In the genomic region with DNA sequence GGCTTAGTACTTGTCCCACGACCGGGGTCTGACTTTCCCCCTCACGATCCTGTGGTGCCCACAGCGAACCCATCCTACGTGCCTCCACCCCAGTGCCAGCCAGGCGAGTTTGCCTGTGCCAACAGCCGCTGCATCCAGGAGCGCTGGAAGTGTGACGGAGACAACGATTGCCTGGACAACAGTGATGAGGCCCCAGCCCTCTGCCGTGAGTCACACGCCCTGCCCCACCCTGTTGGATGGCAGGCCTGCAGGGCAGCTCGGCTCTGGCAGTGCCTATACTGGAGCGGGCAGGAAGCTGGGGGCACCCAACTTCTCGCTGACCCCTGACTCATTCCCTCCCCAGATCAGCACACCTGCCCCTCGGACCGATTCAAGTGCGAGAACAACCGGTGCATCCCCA, we compare ENCODE assay signal across 17 cellular contexts. TPM values are rescaled to one million over a fixed set of nuclear protein-coding genes. Genes with fewer than 3 reads are reported as not detected.
DNase-seq lines count a peak whose midpoint lies in the region; ATAC-seq and TF ChIP-seq lines count a peak whose summit lies in the region.
"Had no signal": no experiment of that assay in that cellular context is flagged by ENCODE, and none has a peak within 500 bp of the region (broad histone marks: within the 10 kb centered on the region; RNA-seq: fewer than 3 reads in every experiment).

No MANE protein-coding gene starts in this region.

- H3K4me3 ChIP-seq in right cardiac atrium (ENCODE audit: low read length) (no peak overlapping the region), right atrium auricular region (no peak overlapping the region), RWPE2 (ENCODE audit: severe bottlenecking) (no peak overlapping the region), upper lobe of right lung (no peak overlapping the region)
- H3K4me3 ChIP-seq: tibial artery had no signal

- WGBS in right cardiac atrium: 88% methylated on average over 19 of the region's 19 CpGs

- H3K4me1 ChIP-seq in right cardiac atrium (ENCODE audit: control insufficient read depth, insufficient read depth, low read length): no peaks in the 10 kb centered on the region
- H3K4me1 ChIP-seq in right atrium auricular region: no peaks in the 10 kb centered on the region
- H3K4me1 ChIP-seq in RWPE2 (ENCODE audit: insufficient read depth, poor library complexity, severe bottlenecking): peaks cover 31% of the 10 kb centered on the region
- peaks cover 20% of the 10 kb centered on the region for H3K4me1 ChIP-seq in foreskin keratinocyte
- H3K4me1 ChIP-seq in upper lobe of right lung: no peaks in the 10 kb centered on the region

- ATAC-seq in right cardiac atrium (no peak), RWPE2 (ENCODE audit: low read depth) (peak; percentile 92), foreskin keratinocyte (peak; percentile 72), HG02759 (IDR thresholded peaks at IDR 0.05; ENCODE audit: unreplicated experiment) (no peak), upper lobe of right lung (no peak)
- ATAC-seq: Right ventricle myocardium inferior had no signal

- DNase-seq in right cardiac atrium (peak in 2 of 3 donors; percentile 31 to 46), right atrium auricular region (ENCODE audit: low spot score) (no peak), RWPE2 (ENCODE audit: low spot score) (peak; percentile 93), foreskin keratinocyte (peak; percentile 37 to 69), LoVo (ENCODE audit: low spot score) (no peak), upper lobe of right lung (no peak)
- no peak for DNase-seq in activated CD8-positive, alpha-beta memory T cell treated with anti-CD3 and anti-CD28 coated beads, Interleukin-2, amount 50 U/mL, for 48 hours
- DNase-seq: activated CD4-positive, alpha-beta T cell treated with anti-CD3 and anti-CD28 coated beads for 1 hour; activated naive CD4-positive, alpha-beta T cell; hippocampal formation; NCI-H2029 treated with DMSO at 0.1 percent for 48 hours; T-helper 2 cell; tibial artery had no signal

- no peak overlapping the region for H3K27ac ChIP-seq in right cardiac atrium (ENCODE audit: low read length)
- H3K27ac ChIP-seq in right atrium auricular region: no peak overlapping the region
- H3K27ac ChIP-seq in RWPE2 (ENCODE audit: poor library complexity, severe bottlenecking): peak overlapping the region; percentile 43
- peak overlapping the region; percentile 49 for H3K27ac ChIP-seq in foreskin keratinocyte
- no peak overlapping the region for H3K27ac ChIP-seq in upper lobe of right lung

- peaks cover 93% of the 10 kb centered on the region for H3K36me3 ChIP-seq in right atrium auricular region
- peaks cover 17% of the 10 kb centered on the region for H3K36me3 ChIP-seq in RWPE2 (ENCODE audit: low read depth)
- H3K36me3 ChIP-seq in upper lobe of right lung: peaks cover 97% of the 10 kb centered on the region

- TF ChIP-seq CTCF in right atrium auricular region (IDR thresholded peaks at IDR 0.05): no peak
- no peak for TF ChIP-seq CTCF in RWPE2 (IDR thresholded peaks at IDR 0.05; ENCODE audit: poor library complexity, severe bottlenecking)
- no peak for TF ChIP-seq CTCF in foreskin keratinocyte (conservative IDR thresholded peaks at IDR 0.05)
- TF ChIP-seq CTCF in upper lobe of right lung (IDR thresholded peaks at IDR 0.05): no peak

- H3K9me3 ChIP-seq in right cardiac atrium (ENCODE audit: control insufficient read depth, low read length) (no peaks in the 10 kb centered on the region), right atrium auricular region (no peaks in the 10 kb centered on the region), RWPE2 (ENCODE audit: severe bottlenecking) (no peaks in the 10 kb centered on the region), upper lobe of right lung (no peaks in the 10 kb centered on the region)
- H3K9me3 ChIP-seq: tibial artery had no signal

- intact Hi-C loops in right cardiac atrium (cut with DNase I): no loop called here
- intact Hi-C loops in upper lobe of right lung (cut with DNase I): no loop called here

- H3K27me3 ChIP-seq in right cardiac atrium (ENCODE audit: control insufficient read depth, insufficient read depth) (no peaks in the 10 kb centered on the region), right atrium auricular region (no peaks in the 10 kb centered on the region), RWPE2 (ENCODE audit: insufficient read depth, poor library complexity, severe bottlenecking) (no peaks in the 10 kb centered on the region), foreskin keratinocyte (no peaks in the 10 kb centered on the region), upper lobe of right lung (no peaks in the 10 kb centered on the region)
- H3K27me3 ChIP-seq: tibial artery had no signal

RNA-seq across cellular contexts. Expression of a gene that starts 18.3 kb away (rescaled TPM):
- not detected for total RNA-seq in right cardiac atrium
- not detected for polyA plus RNA-seq in right cardiac atrium
- total RNA-seq in right atrium auricular region: not detected
- not detected in 2 replicates for total RNA-seq in foreskin keratinocyte
- polyA plus RNA-seq in foreskin keratinocyte: not detected in 2 replicates
- total RNA-seq in upper lobe of right lung: not detected
- total RNA-seq: omental fat pad, Right ventricle myocardium inferior had no signal
- polyA plus RNA-seq: AG04450 had no signal

RNA-seq across cellular contexts. Expression of a gene that starts 37.5 kb away (rescaled TPM):
- total RNA-seq in right cardiac atrium (100 to 1,000 TPM in 3 of 4 donors, 10 to 100 TPM in 1; 79.7 to 181 (median 154) TPM), right atrium auricular region (100 to 1,000 TPM in 1 of 2 donors, 10 to 100 TPM in 1; 89.4 to 211 TPM), foreskin keratinocyte (9.8 and 17.5 TPM in 2 replicates), upper lobe of right lung (261 TPM)
- polyA plus RNA-seq in right cardiac atrium (55.0 TPM), foreskin keratinocyte (5.1 and 8.5 TPM in 2 replicates)

RNA-seq across cellular contexts. Expression of a gene that starts 50.9 kb away (rescaled TPM):
- total RNA-seq in right cardiac atrium (under 1 TPM in 3 of 4 donors, not detected in 1; 0.11 to 0.39 (median 0.29) TPM), right atrium auricular region (1 to 10 TPM in 1 of 2 donors, under 1 TPM in 1; 0.28 to 1.1 TPM), foreskin keratinocyte (1.2 and 1.3 TPM in 2 replicates), upper lobe of right lung (not detected)
- polyA plus RNA-seq in right cardiac atrium (1.2 TPM), foreskin keratinocyte (2.9 and 3.3 TPM in 2 replicates)

RNA-seq across cellular contexts. Expression of a gene that starts 54.6 kb away (rescaled TPM):
- total RNA-seq in right cardiac atrium (10 to 100 TPM; 77.8 to 89.6 (median 83.6) TPM), right atrium auricular region (10 to 100 TPM; 34.3 to 64.3 TPM), foreskin keratinocyte (94.4 and 98.8 TPM in 2 replicates), upper lobe of right lung (230 TPM)
- polyA plus RNA-seq in right cardiac atrium (57.6 TPM), foreskin keratinocyte (60.2 and 68.9 TPM in 2 replicates)

Comparison
In these comparisons a context has a peak if more than half of its experiments do, and no peak if none do; other contexts are left out.
1. DNase-seq: peak in right cardiac atrium (2 of 3), RWPE2 (single experiment) and foreskin keratinocyte (2 of 2); none in right atrium auricular region (single experiment), activated CD8-positive, alpha-beta memory T cell treated with anti-CD3 and anti-CD28 coated beads, Interleukin-2, amount 50 U/mL, for 48 hours (single experiment), LoVo (single experiment) and upper lobe of right lung (single experiment).
2. ATAC-seq: peak in RWPE2 (single experiment) and foreskin keratinocyte (single experiment); none in right cardiac atrium (0 of 2), HG02759 (single experiment) and upper lobe of right lung (single experiment).
3. H3K27ac ChIP-seq: peak in RWPE2 (single experiment) and foreskin keratinocyte (single experiment); none in right cardiac atrium (single experiment), right atrium auricular region (0 of 2) and upper lobe of right lung (single experiment).